In genomic region chr19:39405930-39406655, GRCh38 we compare ENCODE assay signal across 8 cellular contexts. TPM values are rescaled to one million over a fixed set of nuclear protein-coding genes. Genes with fewer than 3 reads are reported as not detected.
DNase-seq lines count a peak whose midpoint lies in the region; ATAC-seq and TF ChIP-seq lines count a peak whose summit lies in the region.

No MANE protein-coding gene starts in this region.

- H3K36me3 ChIP-seq in psoas muscle (ENCODE audit: insufficient read depth in 1 of 2, low read depth in 1 of 2) (peaks cover 0 to 17% of the 10 kb centered on the region in 2 donors), aorta (ENCODE audit: control insufficient read depth in 1 of 2, insufficient read depth in 2 of 2, low read length in 1 of 2) (peaks cover 0 to 2% of the 10 kb centered on the region in 2 donors)

- H3K27me3 ChIP-seq in psoas muscle (ENCODE audit: insufficient read depth in 3 of 3, low read length in 2 of 3) (no peaks in the 10 kb centered on the region), aorta (ENCODE audit: control insufficient read depth in 1 of 2, insufficient read depth in 2 of 2, low read length in 1 of 2) (peaks cover 0 to 2% of the 10 kb centered on the region in 2 donors)

- H3K27ac ChIP-seq in C4-2B (peak overlapping the region; percentile 85), psoas muscle (peak overlapping the region; percentile 96), aorta (ENCODE audit: low read depth in 1 of 2, low read length in 2 of 2) (peak overlapping the region; percentile 36 to 88)

- DNase-seq in NAMALWA (ENCODE audit: low spot score) (peak; percentile 84), activated T-cell treated with anti-CD3 and anti-CD28 coated beads for 48 hours (ENCODE audit: low read depth) (peak; percentile 82), fibroblast of mammary gland (ENCODE audit: low read depth) (no peak), psoas muscle (peak in 1 of 2 donors; percentile 91), aorta (no peak), NCI-H2196 (lab: John Stamatoyannopoulos, UW; ENCODE audit: unreplicated experiment) (no peak)

- H3K4me1 ChIP-seq in psoas muscle: peaks cover 27% of the 10 kb centered on the region
- H3K4me1 ChIP-seq in aorta (ENCODE audit: control insufficient read depth in 1 of 2, insufficient read depth in 2 of 2, low read length in 2 of 2): no peaks in the 10 kb centered on the region

- ATAC-seq in psoas muscle (peak in 2 of 4 donors; percentile 0), aorta (ENCODE audit: low FRiP score) (no peak), HG03095 (IDR thresholded peaks at IDR 0.05; ENCODE audit: unreplicated experiment) (no peak)

- H3K4me3 ChIP-seq in fibroblast of mammary gland (ENCODE audit: control insufficient read depth, low read depth, low read length): peak overlapping the region; percentile 52
- peak overlapping the region; percentile 97 for H3K4me3 ChIP-seq in psoas muscle
- peak overlapping the region; percentile 20 to 32 for H3K4me3 ChIP-seq in aorta (ENCODE audit: low read length in 2 of 2)

- no peak for TF ChIP-seq CTCF in C4-2B (conservative IDR thresholded peaks at IDR 0.05)
- no peak for TF ChIP-seq CTCF in fibroblast of mammary gland (conservative IDR thresholded peaks at IDR 0.05; ENCODE audit: control insufficient read depth, insufficient read depth, low read depth, low read length)
- TF ChIP-seq CTCF in psoas muscle (IDR thresholded peaks at IDR 0.05): no peak

- WGBS in psoas muscle, 3 donors: 16 to 22% (median 17%) methylated on average over 22 of the region's 22 CpGs
- WGBS in aorta, 2 donors: 14 to 16% methylated on average over 22 of the region's 22 CpGs

- H3K9me3 ChIP-seq in psoas muscle (no peaks in the 10 kb centered on the region), aorta (ENCODE audit: control insufficient read depth, low read length) (no peaks in the 10 kb centered on the region)

- intact Hi-C loops in psoas muscle (cut with DNase I) (no loop called here), aorta (cut with DNase I) (loop anchor here (10.0 kb wide), 1 partner anchor 1151 kb away; the partner anchor contains the start of gene PPP1R14A (in 2 of the 2))

RNA-seq across cellular contexts. Expression of gene ZFP36, which starts 0.6 kb away (rescaled TPM):
- 100 to 1,000 TPM in 3 of 4 donors, 10 to 100 TPM in 1; 32.1 to 391 (median 184) TPM for total RNA-seq in psoas muscle
- 100 to 1,000 TPM in 1 of 3 donors, 10 to 100 TPM in 2; 80.8 to 178 (median 83.3) TPM for polyA plus RNA-seq in psoas muscle
- total RNA-seq in aorta: 100 to 1,000 TPM; 205 to 955 TPM
- 100 to 1,000 TPM; 124 to 360 TPM for polyA plus RNA-seq in aorta

RNA-seq across cellular contexts. Expression of gene PLEKHG2, which starts 6.4 kb away (rescaled TPM):
- total RNA-seq in psoas muscle: 1 to 10 TPM; 6.8 to 8.0 (median 7.4) TPM
- polyA plus RNA-seq in psoas muscle: 1 to 10 TPM; 2.4 to 3.0 (median 2.7) TPM
- total RNA-seq in aorta: 10 to 100 TPM; 86.4 to 98.1 TPM
- 10 to 100 TPM; 15.3 to 74.4 TPM for polyA plus RNA-seq in aorta

RNA-seq across cellular contexts. Expression of gene MED29, which starts 14.9 kb away (rescaled TPM):
- total RNA-seq in psoas muscle (10 to 100 TPM; 25.0 to 33.6 (median 30.2) TPM), aorta (10 to 100 TPM; 28.9 to 35.1 TPM)
- polyA plus RNA-seq in psoas muscle (10 to 100 TPM; 25.0 to 51.7 (median 26.9) TPM), aorta (10 to 100 TPM; 26.0 to 29.7 TPM)

RNA-seq across cellular contexts. Expression of gene PAF1, which starts 15.2 kb away (rescaled TPM):
- total RNA-seq in psoas muscle (10 to 100 TPM; 33.7 to 38.0 (median 34.6) TPM), aorta (10 to 100 TPM; 33.9 to 34.5 TPM)
- polyA plus RNA-seq in psoas muscle (10 to 100 TPM; 34.1 to 58.0 (median 37.6) TPM), aorta (10 to 100 TPM; 27.7 to 43.8 TPM)

RNA-seq across cellular contexts. Expression of gene RPS16, which starts 29.7 kb away (rescaled TPM):
- total RNA-seq in psoas muscle: 1,000 to 10,000 TPM; 1,186 to 1,958 (median 1,553) TPM
- 1,000 to 10,000 TPM; 2,324 to 3,255 (median 2,994) TPM for polyA plus RNA-seq in psoas muscle
- total RNA-seq in aorta: 1,000 to 10,000 TPM; 1,268 to 1,273 TPM
- 1,000 to 10,000 TPM; 3,270 to 4,459 TPM for polyA plus RNA-seq in aorta

Comparison
In these comparisons a context has a peak if more than half of its experiments do, and no peak if none do; other contexts are left out.
1. DNase-seq: peak in NAMALWA (single experiment) and activated T-cell treated with anti-CD3 and anti-CD28 coated beads for 48 hours (single experiment); none in fibroblast of mammary gland (single experiment), aorta (0 of 2) and NCI-H2196 (single experiment).
2. H3K4me3 ChIP-seq: peak in every context shown above with its lines; median percentile 97 in psoas muscle; 52 in fibroblast of mammary gland; 26 in aorta.
3. RNA of gene PLEKHG2, which starts 6.4 kb away (total RNA-seq): 86.4 to 98.1 TPM in aorta; 6.8 to 8.0 TPM in psoas muscle; every median in the first group is over 4 times any median in the second.
4. intact Hi-C loops: an anchor here in aorta (10.0 kb wide); none called in psoas muscle.
5. Peak in every context shown above with its lines, with median percentiles within 50 percentile points of each other: H3K27ac ChIP-seq.